Comparison of ENCODE assay signal across 9 cellular contexts in genomic region chr9:38417003-38417965, GRCh38. TPM values are rescaled to one million over a fixed set of nuclear protein-coding genes. Genes with fewer than 3 reads are reported as not detected.
DNase-seq lines count a peak whose midpoint lies in the region; ATAC-seq and TF ChIP-seq lines count a peak whose summit lies in the region.
"Had no signal": no experiment of that assay in that cellular context is flagged by ENCODE, and none has a peak within 500 bp of the region (broad histone marks: within the 10 kb centered on the region; RNA-seq: fewer than 3 reads in every experiment).

No MANE protein-coding gene starts in this region.

- no peak overlapping the region for H3K27ac Mint-ChIP-seq in activated T-helper 17 cell treated with anti-CD3 and anti-CD28 coated beads, Interleukin-2, amount 50 U/mL, for 72 hours
- H3K27ac Mint-ChIP-seq: activated naive CD8-positive, alpha-beta T cell had no signal

- H3K27me3 ChIP-seq in left ventricle myocardium inferior (ENCODE audit: low read depth) (peaks cover 72% of the 10 kb centered on the region), MM.1S (replicated peaks; ENCODE audit: insufficient read depth, low read length) (no peaks in the 10 kb centered on the region), right lobe of liver (no peaks in the 10 kb centered on the region)

- DNase-seq in left ventricle myocardium inferior (no peak), Right ventricle myocardium superior (no peak), MM.1S (no peak), right lobe of liver (no peak), cerebellar nuclear complex (lab: John Stamatoyannopoulos, UW) (no peak)

- H2AFZ ChIP-seq in MM.1S (ENCODE audit: low read length): no peak overlapping the region

- H3F3A ChIP-seq in MM.1S (ENCODE audit: insufficient read depth, low read length): no peaks in the 10 kb centered on the region

- H3K9me3 ChIP-seq in left ventricle myocardium inferior (replicated peaks) (no peaks in the 10 kb centered on the region), MM.1S (replicated peaks; ENCODE audit: insufficient read depth, low read length) (no peaks in the 10 kb centered on the region), right lobe of liver (no peaks in the 10 kb centered on the region)

- no peak overlapping the region for H3K4me2 ChIP-seq in MM.1S (ENCODE audit: low read depth, low read length)

- H3K9me3 Mint-ChIP-seq in activated T-helper 17 cell treated with anti-CD3 and anti-CD28 coated beads, Interleukin-2, amount 50 U/mL, for 72 hours: no peaks in the 10 kb centered on the region

- 64% methylated on average over 7 of the region's 8 CpGs for WGBS in right lobe of liver (ENCODE audit: insufficient coverage, low coverage, low lambda C conversion rate, missing lambda C conversion rate)

- H3K79me2 ChIP-seq in MM.1S (ENCODE audit: low read length): no peaks in the 10 kb centered on the region

- H3K36me3 ChIP-seq in left ventricle myocardium inferior (no peaks in the 10 kb centered on the region), MM.1S (replicated peaks; ENCODE audit: insufficient read depth, low read length) (no peaks in the 10 kb centered on the region), right lobe of liver (no peaks in the 10 kb centered on the region)

- TF ChIP-seq CTCF in left ventricle myocardium inferior (IDR thresholded peaks at IDR 0.05; ENCODE audit: borderline replicate concordance): peak; percentile 34
- peak; percentile 54 for TF ChIP-seq CTCF in MM.1S (IDR thresholded peaks at IDR 0.05; ENCODE audit: low read length)
- TF ChIP-seq CTCF in right lobe of liver (IDR thresholded peaks at IDR 0.05): peak; percentile 28 to 50 (median 34)

- H3K4me3 Mint-ChIP-seq in activated T-helper 17 cell treated with anti-CD3 and anti-CD28 coated beads, Interleukin-2, amount 50 U/mL, for 72 hours: no peak overlapping the region
- H3K4me3 Mint-ChIP-seq: activated naive CD8-positive, alpha-beta T cell had no signal

- H4K20me1 ChIP-seq in MM.1S (ENCODE audit: insufficient read depth, low read length): no peaks in the 10 kb centered on the region

- H3K4me1 Mint-ChIP-seq in activated T-helper 17 cell treated with anti-CD3 and anti-CD28 coated beads, Interleukin-2, amount 50 U/mL, for 72 hours: no peaks in the 10 kb centered on the region

- ATAC-seq in Right ventricle myocardium superior (ENCODE audit: poor library complexity) (no peak), right lobe of liver (peak in 2 of 4 donors; percentile 25 to 48), HG02970 (IDR thresholded peaks at IDR 0.05; ENCODE audit: low FRiP score, unreplicated experiment) (no peak), GM21526 (IDR thresholded peaks at IDR 0.05; ENCODE audit: low FRiP score, unreplicated experiment) (no peak)
- peak; percentile 60 for ATAC-seq in activated T-helper 17 cell treated with anti-CD3 and anti-CD28 coated beads, Interleukin-2, amount 50 U/mL, for 72 hours (replicated peaks)

- no peak overlapping the region for H3K9ac ChIP-seq in MM.1S (ENCODE audit: low read length)

- no peak overlapping the region for H3K4me3 ChIP-seq in left ventricle myocardium inferior
- H3K4me3 ChIP-seq in MM.1S (ENCODE audit: low read length): no peak overlapping the region
- no peak overlapping the region for H3K4me3 ChIP-seq in right lobe of liver

- H3K27ac ChIP-seq in left ventricle myocardium inferior (replicated peaks) (no peak overlapping the region), MM.1S (ENCODE audit: low read length) (no peak overlapping the region), right lobe of liver (no peak overlapping the region)

- H3K27me3 Mint-ChIP-seq in activated T-helper 17 cell treated with anti-CD3 and anti-CD28 coated beads, Interleukin-2, amount 50 U/mL, for 72 hours: peaks cover 15% of the 10 kb centered on the region

- intact Hi-C loops in left ventricle myocardium inferior (cut with micrococcal nuclease) (no loop called here), Right ventricle myocardium superior (cut with DNase I) (no loop called here), right lobe of liver (cut with DNase I) (no loop called here)

- no peaks in the 10 kb centered on the region for H3K9me2 ChIP-seq in MM.1S (replicated peaks; ENCODE audit: insufficient read depth, low read length)

- no peaks in the 10 kb centered on the region for H3K36me3 Mint-ChIP-seq in activated T-helper 17 cell treated with anti-CD3 and anti-CD28 coated beads, Interleukin-2, amount 50 U/mL, for 72 hours (ENCODE audit: low read depth)
- H3K36me3 Mint-ChIP-seq: activated naive CD8-positive, alpha-beta T cell had no signal

- no peak for TF ChIP-seq POLR2A in right lobe of liver (IDR thresholded peaks at IDR 0.05)

- H3K4me1 ChIP-seq in left ventricle myocardium inferior (no peaks in the 10 kb centered on the region), MM.1S (ENCODE audit: low read length) (no peaks in the 10 kb centered on the region), right lobe of liver (no peaks in the 10 kb centered on the region)

RNA-seq across cellular contexts. Expression of gene IGFBPL1, which starts 7.0 kb away (rescaled TPM):
- total RNA-seq in left ventricle myocardium inferior (not detected), Right ventricle myocardium superior (not detected), right lobe of liver (1 to 10 TPM in 2 of 6 experiments, under 1 TPM in 3, not detected in 1; 0.20 to 2.7 (median 0.44) TPM)
- not detected for total RNA-seq in activated T-helper 17 cell treated with anti-CD3 and anti-CD28 coated beads, Interleukin-2, amount 50 U/mL, for 72 hours

RNA-seq across cellular contexts. Expression of gene ALDH1B1, which starts 24.8 kb away (rescaled TPM):
- 21.6 TPM for total RNA-seq in left ventricle myocardium inferior
- total RNA-seq in Right ventricle myocardium superior: 16.8 TPM
- total RNA-seq in activated T-helper 17 cell treated with anti-CD3 and anti-CD28 coated beads, Interleukin-2, amount 50 U/mL, for 72 hours: 10 to 100 TPM; 15.6 to 29.1 TPM
- 100 to 1,000 TPM in 2 of 6 experiments, 10 to 100 TPM in 4; 61.6 to 179 (median 81.8) TPM for total RNA-seq in right lobe of liver
